ENCODE assay signal across 13 cellular contexts in the genomic region with DNA sequence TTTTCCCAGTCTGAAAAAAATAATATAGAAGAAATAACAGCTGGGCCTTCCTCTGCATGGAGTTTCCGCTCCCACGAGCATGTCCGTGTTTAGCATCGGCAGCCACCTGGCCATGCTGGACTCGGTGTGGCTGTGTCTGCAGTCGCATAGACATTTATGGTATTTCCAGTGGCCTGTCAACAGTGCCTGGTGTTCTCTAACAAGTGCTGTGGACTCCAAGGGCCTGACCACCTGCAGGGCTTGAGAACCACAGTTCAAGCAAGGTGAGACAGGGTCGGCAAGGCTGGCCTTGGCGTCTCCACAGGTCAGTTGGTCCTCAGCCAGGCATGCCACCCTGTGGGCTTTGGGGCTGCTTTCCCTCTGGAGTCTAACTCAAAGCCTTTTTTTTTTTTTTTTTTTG.
"Had no signal": no experiment of that assay in that cellular context is flagged by ENCODE, and none has a peak within 500 bp of the region (broad histone marks: within the 10 kb centered on the region; RNA-seq: fewer than 3 reads in every experiment).

No MANE protein-coding gene starts in this region.

- DNase-seq: activated effector memory CD4-positive, alpha-beta T cell treated with Interleukin-2 at 50 U/mL for 16 hours; activated T-cell treated with anti-CD3 and anti-CD28 coated beads, Interleukin-2, amount 50 U/mL, for 24 hours; hypothalamus; naive thymus-derived CD4-positive, alpha-beta T cell; nucleus accumbens; sigmoid colon; stimulated activated CD4-positive, alpha-beta T cell treated with anti-CD3 and anti-CD28 coated beads, Interleukin-12 subunit alpha, Interleukin-12 subunit beta, amount 100 ng/mL, for 4 hours; stimulated activated CD4-positive, alpha-beta T cell treated with anti-CD3 and anti-CD28 coated beads, Interleukin-2, amount 100 ng/mL, for 48 hours; stomach had no signal

- H3K36me3 ChIP-seq: prostate gland, sigmoid colon, stomach, thoracic aorta had no signal

- H3K4me1 ChIP-seq: prostate gland, sigmoid colon, stomach had no signal

- ATAC-seq: activated CD4-positive, CD25-positive, alpha-beta regulatory T cell treated with anti-CD3 and anti-CD28 coated beads, Interleukin-2, amount 50 U/mL, for 24 hours; naive thymus-derived CD4-positive, alpha-beta T cell had no signal

- H3K4me3 ChIP-seq: lung, prostate gland, sigmoid colon, stomach, thoracic aorta had no signal

- H3K27ac ChIP-seq: prostate gland, sigmoid colon, stomach, thoracic aorta had no signal

- H3K9me3 ChIP-seq: prostate gland, sigmoid colon, stomach, thoracic aorta had no signal

- H3K27me3 ChIP-seq: sigmoid colon, stomach had no signal
